8 cellular contexts compared by ENCODE assay signal in the genomic region with DNA sequence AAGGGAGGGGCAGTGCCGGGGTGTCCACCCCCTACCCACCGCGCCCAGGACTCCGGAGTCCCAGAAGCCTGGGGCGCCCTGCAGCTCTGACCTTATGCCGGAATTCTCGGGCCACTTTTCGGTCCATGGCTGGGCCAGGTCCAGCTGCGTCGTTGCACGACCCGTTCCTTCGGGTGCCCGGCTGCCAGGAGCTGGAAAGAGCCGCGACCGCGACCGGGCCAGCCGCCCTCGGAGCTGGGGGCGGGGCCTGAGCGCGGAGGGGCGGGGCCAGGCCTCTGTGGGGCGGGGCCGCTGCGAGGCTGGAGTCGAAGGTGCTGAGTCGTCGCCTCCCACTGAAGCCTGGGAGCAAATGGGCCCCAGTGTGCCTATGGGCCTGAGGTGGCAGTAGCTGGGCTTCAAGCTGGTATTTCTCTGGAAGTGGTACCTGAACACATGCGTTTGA. TPM values are rescaled to one million over a fixed set of nuclear protein-coding genes. Genes with fewer than 3 reads are reported as not detected.
DNase-seq lines count a peak whose midpoint lies in the region; ATAC-seq and TF ChIP-seq lines count a peak whose summit lies in the region.
"Had no signal": no experiment of that assay in that cellular context is flagged by ENCODE, and none has a peak within 500 bp of the region (broad histone marks: within the 10 kb centered on the region; RNA-seq: fewer than 3 reads in every experiment).

TSS of gene USH1C (minus strand) at position 236 of the 442 bp plus-strand sequence. CDS start at position 127, 109 bp downstream.

- H3K4me1 Mint-ChIP-seq in activated T-cell treated with anti-CD3 and anti-CD28 coated beads, Interleukin-2, amount 50 U/mL, for 24 hours (ENCODE audit: low read depth) = peaks cover 1% of the 10 kb centered on the region

- H3K36me3 Mint-ChIP-seq in activated T-cell treated with anti-CD3 and anti-CD28 coated beads, Interleukin-2, amount 50 U/mL, for 24 hours (ENCODE audit: low read depth) = no peaks in the 10 kb centered on the region

- H2BK5ac ChIP-seq in IMR-90 (ENCODE audit: low read depth, low read length, poor library complexity, severe bottlenecking) = no peak within 1 kb of the TSS

- dilution Hi-C loops in IMR-90 (cut with HindIII; ENCODE audit: low sequenced_read_pairs, unreplicated experiment) = no loop called here

- TF ChIP-seq CTCF in IMR-90 (conservative IDR thresholded peaks at IDR 0.05; ENCODE audit: low read depth, low read length) (no peak), lower leg skin (IDR thresholded peaks at IDR 0.05) (no peak)

- no peak within 1 kb of the TSS for H3K27ac ChIP-seq in IMR-90 (ENCODE audit: insufficient read depth, low read length)

- H3K79me1 ChIP-seq in IMR-90 (ENCODE audit: low read depth in 1 of 2, low read length in 2 of 2) = no peaks in the 10 kb centered on the region

- no peak within 1 kb of the TSS for H3K4ac ChIP-seq in IMR-90 (ENCODE audit: low read depth, low read length)

- peak within 1 kb of the TSS; percentile 43 for H2AFZ ChIP-seq in IMR-90 (replicated peaks; ENCODE audit: low read length, poor library complexity)

- no peak within 1 kb of the TSS for H2BK20ac ChIP-seq in IMR-90 (ENCODE audit: low read depth, low read length)

- H3K27me3 Mint-ChIP-seq in activated T-cell treated with anti-CD3 and anti-CD28 coated beads, Interleukin-2, amount 50 U/mL, for 24 hours = peaks cover 44% of the 10 kb centered on the region

- ATAC-seq in IMR-90 (ENCODE audit: low read depth) = peak; percentile 48
- no peak for ATAC-seq in HG03565 (IDR thresholded peaks at IDR 0.05; ENCODE audit: unreplicated experiment)
- ATAC-seq in HG03108 (IDR thresholded peaks at IDR 0.05; ENCODE audit: unreplicated experiment) = no peak

- no peak within 1 kb of the TSS for H3K9ac ChIP-seq in IMR-90 (ENCODE audit: low read depth, low read length)

- no peaks in the 10 kb centered on the region for H3K4me1 ChIP-seq in IMR-90 (ENCODE audit: control insufficient read depth, insufficient read depth, low read length)

- TF ChIP-seq POLR2A in IMR-90 (IDR thresholded peaks at IDR 0.05; ENCODE audit: low read depth, low read length) (no peak), lower leg skin (IDR thresholded peaks at IDR 0.05) (no peak)

- no peak for DNase-seq in IMR-90
- peak; percentile 61 for DNase-seq in activated T-cell treated with anti-CD3 and anti-CD28 coated beads, Interleukin-2, amount 50 U/mL, for 24 hours
- peak; percentile 95 for DNase-seq in iPS-NIHi11 (ENCODE audit: low spot score)
- DNase-seq in stimulated activated CD8-positive, alpha-beta memory T cell treated with anti-CD3 and anti-CD28 coated beads, Interleukin-4, amount 100 ng/mL, for 24 hours (ENCODE audit: low read depth) = peak; percentile 8
- no peak for DNase-seq in lower leg skin (ENCODE audit: low spot score in 2 of 2)
- DNase-seq: cerebellar nuclear complex had no signal

- 0% methylated on average over 3 of the region's 32 CpGs; no CpG with 5 or more reads in 1 of the 2 experiments for WGBS in IMR-90 (ENCODE audit: extremely low coverage in 2 of 2, insufficient read length in 1 of 2), 2 experiments
- WGBS in lower leg skin, 2 donors = 7 to 8% methylated on average over 19 to 32 of the region's 32 CpGs

- no peak within 1 kb of the TSS for H4K8ac ChIP-seq in IMR-90 (ENCODE audit: low read depth in 2 of 2, low read length in 2 of 2)

- no peak for TF ChIP-seq RAD21 in IMR-90 (IDR thresholded peaks at IDR 0.05; ENCODE audit: low read length)

- H3K23ac ChIP-seq in IMR-90 (ENCODE audit: low read depth, low read length) = no peak within 1 kb of the TSS

- no peak within 1 kb of the TSS for H3K14ac ChIP-seq in IMR-90 (replicated peaks; ENCODE audit: low read depth, low read length)

- H3K18ac ChIP-seq in IMR-90 (ENCODE audit: low read depth, low read length) = no peak within 1 kb of the TSS

- H3K36me3 ChIP-seq in IMR-90 (ENCODE audit: control insufficient read depth, insufficient read depth, low read length) = no peaks in the 10 kb centered on the region

- intact Hi-C loops in IMR-90 (cut with micrococcal nuclease) (no loop called here), lower leg skin (cut with DNase I; ENCODE audit: low total_unique reads) (no loop called here)

- CTCF ChIA-PET in IMR-90 (lab: Yijun Ruan, JAX) = no interaction called here

- in situ Hi-C loops in IMR-90 (cut with MboI; ENCODE audit: low sequenced_read_pairs) = no loop called here

- H3K56ac ChIP-seq in IMR-90 (ENCODE audit: extremely low read depth, insufficient read depth, low read length) = no peak within 1 kb of the TSS

- no peaks in the 10 kb centered on the region for H3K9me1 ChIP-seq in IMR-90 (ENCODE audit: insufficient read depth, low read length)

- no peak within 1 kb of the TSS for H2AK9ac ChIP-seq in IMR-90 (replicated peaks; ENCODE audit: low read depth, low read length, poor library complexity)

- H2BK120ac ChIP-seq in IMR-90 (ENCODE audit: low read depth, low read length) = no peak within 1 kb of the TSS

- BruUV-seq in IMR-90 (replicated peaks; lab: Mats Ljungman, UMichigan) = no TSS peak

- H2BK15ac ChIP-seq in IMR-90 (ENCODE audit: low read depth, low read length) = no peak within 1 kb of the TSS

- H4K91ac ChIP-seq in IMR-90 (ENCODE audit: insufficient read depth, low read depth, low read length) = no peak within 1 kb of the TSS

- H4K20me1 ChIP-seq in IMR-90 (ENCODE audit: insufficient read depth, low read length) = no peaks in the 10 kb centered on the region

- POLR2A ChIA-PET in IMR-90 (lab: Charles Lee; ENCODE audit: unreplicated experiment) = no interaction called here

- H4K5ac ChIP-seq in IMR-90 (ENCODE audit: low read depth, low read length) = no peak within 1 kb of the TSS

- no peak within 1 kb of the TSS for H2AK5ac ChIP-seq in IMR-90 (ENCODE audit: low read depth, low read length)

- no peak within 1 kb of the TSS for H3K27ac Mint-ChIP-seq in activated T-cell treated with anti-CD3 and anti-CD28 coated beads, Interleukin-2, amount 50 U/mL, for 24 hours

- no peak within 1 kb of the TSS for H3K4me3 ChIP-seq in IMR-90 (ENCODE audit: insufficient read depth, low read depth, low read length)
- no peak within 1 kb of the TSS for H3K4me3 ChIP-seq in lower leg skin (ENCODE audit: low read depth, poor library complexity, severe bottlenecking)

- H3K9me3 Mint-ChIP-seq in activated T-cell treated with anti-CD3 and anti-CD28 coated beads, Interleukin-2, amount 50 U/mL, for 24 hours = no peaks in the 10 kb centered on the region

- no peaks in the 10 kb centered on the region for H3K9me3 ChIP-seq in IMR-90 (ENCODE audit: control insufficient read depth, insufficient read depth, low read length)

- H3K4me2 ChIP-seq in IMR-90 (ENCODE audit: low read depth, low read length) = no peak within 1 kb of the TSS

- H3K4me3 Mint-ChIP-seq in activated T-cell treated with anti-CD3 and anti-CD28 coated beads, Interleukin-2, amount 50 U/mL, for 24 hours = no peak within 1 kb of the TSS

- peaks cover 18% of the 10 kb centered on the region for H3K27me3 ChIP-seq in IMR-90 (ENCODE audit: control insufficient read depth, insufficient read depth, low read length)

TF ChIP-seq in IMR-90, 13 proteins besides CTCF, POLR2A, EP300 and RAD21:
- no peak for TF ChIP-seq MXI1 (IDR thresholded peaks at IDR 0.05; ENCODE audit: borderline replicate concordance, low read depth, low read length)
- no peak for TF ChIP-seq NFE2L2 (IDR thresholded peaks at IDR 0.05; ENCODE audit: low read depth, low read length)
- no peak for TF ChIP-seq CEBPB (IDR thresholded peaks at IDR 0.05; ENCODE audit: low read depth, low read length)
- TF ChIP-seq RFX5 (IDR thresholded peaks at IDR 0.05; ENCODE audit: low read depth, low read length) = no peak
- TF ChIP-seq CHD1 (IDR thresholded peaks at IDR 0.05; ENCODE audit: low read depth, low read length) = no peak
- no peak for TF ChIP-seq RCOR1 (IDR thresholded peaks at IDR 0.05; ENCODE audit: insufficient replicate concordance, low read length)
- no peak for TF ChIP-seq BHLHE40 (IDR thresholded peaks at IDR 0.05; ENCODE audit: low read depth, low read length)
- TF ChIP-seq, protein P1, sequence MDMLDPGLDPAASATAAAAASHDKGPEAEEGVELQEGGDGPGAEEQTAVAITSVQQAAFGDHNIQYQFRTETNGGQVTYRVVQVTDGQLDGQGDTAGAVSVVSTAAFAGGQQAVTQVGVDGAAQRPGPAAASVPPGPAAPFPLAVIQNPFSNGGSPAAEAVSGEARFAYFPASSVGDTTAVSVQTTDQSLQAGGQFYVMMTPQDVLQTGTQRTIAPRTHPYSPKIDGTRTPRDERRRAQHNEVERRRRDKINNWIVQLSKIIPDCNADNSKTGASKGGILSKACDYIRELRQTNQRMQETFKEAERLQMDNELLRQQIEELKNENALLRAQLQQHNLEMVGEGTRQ (IDR thresholded peaks at IDR 0.05; ENCODE audit: low read depth, low read length) = no peak
- no peak for TF ChIP-seq MAFK (IDR thresholded peaks at IDR 0.05; ENCODE audit: low read depth, low read length)
- TF ChIP-seq FOS (IDR thresholded peaks at IDR 0.05; ENCODE audit: low read depth, low read length) = no peak
- no peak for TF ChIP-seq MAZ (IDR thresholded peaks at IDR 0.05; ENCODE audit: borderline replicate concordance, low read depth, low read length)
- TF ChIP-seq SMC3 (IDR thresholded peaks at IDR 0.05; ENCODE audit: low read depth, low read length) = no peak
- TF ChIP-seq ELK1 (IDR thresholded peaks at IDR 0.05; ENCODE audit: borderline replicate concordance, low read depth, low read length) = no peak

RNA-seq across cellular contexts. Expression of gene USH1C, which starts in this region (rescaled TPM):
- total RNA-seq in IMR-90 (2012; rRNA removed) = not detected in 2 replicates
- polyA plus RNA-seq in IMR-90 (2012; rRNA removed) = not detected in 2 replicates
- polyA plus RNA-seq in IMR-90 (2012; cell fraction: cytosol; rRNA removed) = not detected in 2 replicates
- not detected in 2 replicates for polyA plus RNA-seq in IMR-90 (2012; cell fraction: nucleus; rRNA removed; ENCODE audit: low replicate concordance)
- total RNA-seq in lower leg skin = 1 to 10 TPM in 1 of 4 donors, under 1 TPM in 1, not detected in 2; 0.29 to 3.2 TPM

Comparison
In these comparisons a context has a peak if more than half of its experiments do, and no peak if none do; other contexts are left out.
1. Peak in ATAC-seq in IMR-90; RNA of the gene not detected or under 1 TPM.
2. DNase-seq: peak in activated T-cell treated with anti-CD3 and anti-CD28 coated beads, Interleukin-2, amount 50 U/mL, for 24 hours (single experiment), iPS-NIHi11 (single experiment) and stimulated activated CD8-positive, alpha-beta memory T cell treated with anti-CD3 and anti-CD28 coated beads, Interleukin-4, amount 100 ng/mL, for 24 hours (single experiment); none in IMR-90 (single experiment) and lower leg skin (0 of 2).